8 cellular contexts compared by ENCODE assay signal in genomic region chr3:106302451-106303221, GRCh38.
DNase-seq lines count a peak whose midpoint lies in the region; ATAC-seq and TF ChIP-seq lines count a peak whose summit lies in the region.

No MANE protein-coding gene starts in this region.

- TF ChIP-seq CTCF in GM12865 (IDR thresholded peaks at IDR 0.05; ENCODE audit: insufficient read depth, low read depth, low read length, missing control alignments) (no peak), activated B cell treated with CpG ODN at 0.5 μM for 24 hours (IDR thresholded peaks at IDR 0.05) (no peak), adrenal gland (IDR thresholded peaks at IDR 0.05) (no peak), gastrocnemius medialis (IDR thresholded peaks at IDR 0.05 in 4 of 5, conservative IDR thresholded peaks at IDR 0.05 in 1 of 5) (no peak)

- H3K27me3 ChIP-seq in adrenal gland (no peaks in the 10 kb centered on the region), gastrocnemius medialis (no peaks in the 10 kb centered on the region)

- H3K9me3 ChIP-seq in adrenal gland (replicated peaks in 1 of 3), result no peaks in the 10 kb centered on the region
- no peaks in the 10 kb centered on the region for H3K9me3 ChIP-seq in gastrocnemius medialis

- POLR2A ChIA-PET in activated B cell treated with CpG ODN at 0.5 μM for 24 hours (lab: Charles Lee), result interaction anchor here (0.6 to 1.0 kb wide), 5 partner anchors 45 to 434 kb away, joined by 3 to 4 read pairs (median 3); partner anchors contain the start of gene CBLB

- 75 to 77% (median 76%) methylated on average over 5 of the region's 5 CpGs for WGBS in adrenal gland, 4 donors

- H3K9me3 Mint-ChIP-seq in activated B cell treated with CpG ODN at 0.5 μM for 24 hours, result no peaks in the 10 kb centered on the region

- ATAC-seq in GM19397 (IDR thresholded peaks at IDR 0.05; ENCODE audit: unreplicated experiment), result peak; percentile 93
- ATAC-seq in HG03108 (IDR thresholded peaks at IDR 0.05; ENCODE audit: unreplicated experiment), result peak; percentile 90
- peak; percentile 87 for ATAC-seq in activated B cell treated with CpG ODN at 0.5 μM for 24 hours (ENCODE audit: low read depth)
- no peak for ATAC-seq in gastrocnemius medialis

- no peaks in the 10 kb centered on the region for H3K36me3 Mint-ChIP-seq in activated B cell treated with CpG ODN at 0.5 μM for 24 hours (ENCODE audit: low read depth)

- peaks cover 25% of the 10 kb centered on the region for H3K4me1 Mint-ChIP-seq in activated B cell treated with CpG ODN at 0.5 μM for 24 hours

- H3K27ac Mint-ChIP-seq in activated B cell treated with CpG ODN at 0.5 μM for 24 hours, result peak overlapping the region; percentile 10

- DNase-seq in GM12865 (ENCODE audit: low read depth), result peak; percentile 97
- no peak for DNase-seq in activated B cell treated with CpG ODN at 0.5 μM for 24 hours
- no peak for DNase-seq in cortex of kidney (lab: John Stamatoyannopoulos, UW)
- no peak for DNase-seq in adrenal gland
- no peak for DNase-seq in gastrocnemius medialis
- DNase-seq in NCI-H446 treated with DMSO at 0.1 percent for 48 hours (lab: John Stamatoyannopoulos, UW), result no peak

- intact Hi-C loops in activated B cell treated with CpG ODN at 0.5 μM for 24 hours (cut with micrococcal nuclease), result loop anchor here (1.0 to 2.0 kb wide), 2 partner anchors 32 to 46 kb away; no protein-coding TSS in a partner anchor
- intact Hi-C loops in adrenal gland (cut with DNase I), result no loop called here
- intact Hi-C loops in gastrocnemius medialis (cut with DNase I; ENCODE audit: low total_unique reads), result no loop called here

- in situ Hi-C loops in gastrocnemius medialis (cut with MboI; ENCODE audit: low sequenced_read_pairs in 4 of 4), result no loop called here

- H3K27ac ChIP-seq in adrenal gland (no peak overlapping the region), gastrocnemius medialis (no peak overlapping the region)

- no peaks in the 10 kb centered on the region for H3K36me3 ChIP-seq in adrenal gland (replicated peaks in 1 of 2)
- no peaks in the 10 kb centered on the region for H3K36me3 ChIP-seq in gastrocnemius medialis

- H3K4me3 ChIP-seq in GM12865 (ENCODE audit: low read depth, low read length), result peak overlapping the region; percentile 30
- no peak overlapping the region for H3K4me3 ChIP-seq in adrenal gland
- H3K4me3 ChIP-seq in gastrocnemius medialis, result no peak overlapping the region

- CTCF ChIA-PET in activated B cell treated with CpG ODN at 0.5 μM for 24 hours (lab: Charles Lee), result no interaction called here

- H3K4me1 ChIP-seq in adrenal gland (replicated peaks in 1 of 2) (no peaks in the 10 kb centered on the region), gastrocnemius medialis (no peaks in the 10 kb centered on the region)

- no peaks in the 10 kb centered on the region for H3K27me3 Mint-ChIP-seq in activated B cell treated with CpG ODN at 0.5 μM for 24 hours

- TF ChIP-seq POLR2A in adrenal gland (IDR thresholded peaks at IDR 0.05), result no peak
- TF ChIP-seq POLR2A in gastrocnemius medialis (IDR thresholded peaks at IDR 0.05), result no peak

- H3K4me3 Mint-ChIP-seq in activated B cell treated with CpG ODN at 0.5 μM for 24 hours, result no peak overlapping the region

Comparison
In these comparisons a context has a peak if more than half of its experiments do, and no peak if none do; other contexts are left out.
1. ATAC-seq: peak in GM19397 (single experiment), HG03108 (single experiment) and activated B cell treated with CpG ODN at 0.5 μM for 24 hours (single experiment); none in gastrocnemius medialis (0 of 2).